8 cellular contexts compared by ENCODE assay signal in genomic region chr13:31160857-31161582, GRCh38. TPM values are rescaled to one million over a fixed set of nuclear protein-coding genes. Genes with fewer than 3 reads are reported as not detected.
DNase-seq lines count a peak whose midpoint lies in the region; ATAC-seq, FAIRE-seq and TF ChIP-seq lines count a peak whose summit lies in the region.

No MANE protein-coding gene starts in this region.

- H2BK15ac ChIP-seq in H1 (ENCODE audit: low read length): no peak overlapping the region

- TF ChIP-seq EP300 in H1 (IDR thresholded peaks at IDR 0.05; ENCODE audit: borderline replicate concordance in 1 of 2, low read depth in 2 of 2, low read length in 2 of 2): no peak

- FAIRE-seq in GM12891 (lab: Jason Lieb, UNC) (peak; percentile 68), H1 (lab: Jason Lieb, UNC) (no peak)

- peak overlapping the region; percentile 75 to 83 for H3K4me2 ChIP-seq in H1 (ENCODE audit: insufficient read depth in 1 of 2, low read depth in 2 of 2, low read length in 2 of 2)

- no peaks in the 10 kb centered on the region for H3K27me3 ChIP-seq in H1 (replicated peaks in 1 of 4; ENCODE audit: control insufficient read depth in 3 of 4, extremely low read depth in 1 of 4, insufficient read depth in 3 of 4, low read length in 3 of 4)

- H3K23ac ChIP-seq in H1 (ENCODE audit: insufficient read length): no peak overlapping the region

- H4K5ac ChIP-seq in H1 (ENCODE audit: insufficient read length, low read depth, low read length): no peak overlapping the region

- peaks cover 4 to 34% of the 10 kb centered on the region in 2 experiments; a peak in 3 of 4 replicates for H3K79me2 ChIP-seq in H1 (ENCODE audit: control insufficient read depth in 1 of 2, insufficient read depth in 2 of 2, low read length in 2 of 2)

- TF ChIP-seq CTCF in H1 (IDR thresholded peaks at IDR 0.05; ENCODE audit: control extremely low read depth in 1 of 3, insufficient read depth in 1 of 3, low read depth in 1 of 3, low read length in 3 of 3): no peak

- WGBS in H1 (ENCODE audit: extremely low coverage in 1 of 2, insufficient coverage in 1 of 2, insufficient read length in 1 of 2, insufficient replicate concordance in 2 of 2, low coverage in 1 of 2, low lambda C conversion rate in 2 of 2, missing lambda C conversion rate in 1 of 2), 2 experiments: 2% methylated on average over 47 of the region's 53 CpGs; no CpG with 5 or more reads in 1 of the 2 experiments

- H3K9ac ChIP-seq in H1 (replicated peaks in 1 of 4; ENCODE audit: extremely low read depth in 1 of 4, low read depth in 3 of 4, low read length in 3 of 4): peak overlapping the region; percentile 49 to 87 (median 65)

- H3K79me1 ChIP-seq in H1 (ENCODE audit: low read depth, low read length): no peaks in the 10 kb centered on the region

- peak overlapping the region; percentile 74 to 86 (median 80) for H3K4me3 ChIP-seq in H1 (ENCODE audit: extremely low read depth in 1 of 4, insufficient read depth in 2 of 4, low read depth in 3 of 4, low read length in 4 of 4)

- no peak overlapping the region for H2BK120ac ChIP-seq in H1 (replicated peaks; ENCODE audit: low read depth, low read length)

- no peak overlapping the region for H3K4ac ChIP-seq in H1 (replicated peaks; ENCODE audit: insufficient read length, low read depth, low read length)

- DNase-seq in GM12891 (ENCODE audit: insufficient read length, low spot score) (no peak), NCI-H345 treated with DMSO at 0.1 percent for 48 hours (lab: John Stamatoyannopoulos, UW; ENCODE audit: unreplicated experiment) (peak; percentile 3), H1 (ENCODE audit: low read depth in 1 of 2, low spot score in 2 of 2) (peak in 1 of 2 experiments; percentile 58), mesenteric fat pad (ENCODE audit: low spot score) (peak; percentile 94), GOT3 (lab: John Stamatoyannopoulos, UW) (no peak)
- peak; percentile 82 for DNase-seq in activated CD8-positive, alpha-beta memory T cell treated with anti-CD3 and anti-CD28 coated beads for 24 hours
- DNase-seq in stimulated activated CD8-positive, alpha-beta memory T cell treated with anti-CD3 and anti-CD28 coated beads, Interleukin-15, amount 100 ng/mL, for 1 hour (ENCODE audit: low read depth): peak; percentile 35

- no peak overlapping the region for H2AK5ac ChIP-seq in H1 (ENCODE audit: low read depth, low read length)

- no peak overlapping the region for H3K14ac ChIP-seq in H1 (ENCODE audit: insufficient read length)

- H3K36me3 ChIP-seq in H1 (ENCODE audit: control insufficient read depth in 2 of 4, insufficient read depth in 4 of 4, low read length in 3 of 4): peaks cover 0 to 22% (median 0%) of the 10 kb centered on the region in 4 experiments; a peak in 2 of 8 replicates

- no peak for TF ChIP-seq RAD21 in H1 (IDR thresholded peaks at IDR 0.05 in 1 of 2, conservative IDR thresholded peaks at IDR 0.05 in 1 of 2; ENCODE audit: low read depth in 2 of 2, low read length in 2 of 2)

- no peaks in the 10 kb centered on the region; the same call in none of the 2 replicates for H3K23me2 ChIP-seq in H1 (ENCODE audit: low read depth, low read length)

- peak; percentile 24 for ATAC-seq in HG02642 (IDR thresholded peaks at IDR 0.05; ENCODE audit: poor library complexity, unreplicated experiment)

- H3K56ac ChIP-seq in H1 (replicated peaks; ENCODE audit: insufficient read length, low read depth, low read length): peak overlapping the region; percentile 24

- no peak overlapping the region for H2BK12ac ChIP-seq in H1 (ENCODE audit: low read depth, low read length)

- CTCF ChIA-PET in H1 (lab: Charles Lee; ENCODE audit: partially characterized antibody): interaction anchor here (1.3 kb wide), 1 partner anchor 10 kb away, joined by 5 read pairs; no protein-coding TSS in a partner anchor

- H2AFZ ChIP-seq in H1 (ENCODE audit: low read length): no peak overlapping the region; the same call in 1 of the 2 replicates

- H3K27ac ChIP-seq in H1 (ENCODE audit: low read depth, low read length): no peak overlapping the region

- no peak overlapping the region for H4K91ac ChIP-seq in H1 (replicated peaks; ENCODE audit: insufficient read length, low read length)

- no peak overlapping the region for H3K18ac ChIP-seq in H1 (ENCODE audit: extremely low read depth, low read length)

- no peaks in the 10 kb centered on the region for H3K9me3 ChIP-seq in H1 (ENCODE audit: insufficient read depth in 2 of 2, low read depth in 1 of 2, low read length in 1 of 2)

- H2BK5ac ChIP-seq in H1 (ENCODE audit: low read depth, low read length): peak overlapping the region; percentile 41; the same call in 1 of the 2 replicates

- POLR2A ChIA-PET in H1 (lab: Charles Lee; ENCODE audit: partially characterized antibody): interaction anchor here (0.6 to 2.1 kb wide), 4 partner anchors 11 to 687 kb away, joined by 3 to 8 read pairs (median 3); no protein-coding TSS in a partner anchor

- peaks cover 0 to 3% (median 0%) of the 10 kb centered on the region in 4 experiments; a peak in 2 of 7 replicates for H3K4me1 ChIP-seq in H1 (replicated peaks in 1 of 4; ENCODE audit: control insufficient read depth in 3 of 4, insufficient read depth in 4 of 4, low read length in 3 of 4)

- H2BK20ac ChIP-seq in H1 (ENCODE audit: low read length): no peak overlapping the region

- peak overlapping the region; percentile 73; the same call in 1 of the 2 replicates for H4K8ac ChIP-seq in H1 (ENCODE audit: extremely low read depth, insufficient read depth, low read length)

- TF ChIP-seq POLR2A in GM12891 (IDR thresholded peaks at IDR 0.05; ENCODE audit: low read depth, low read length) (no peak), H1 (IDR thresholded peaks at IDR 0.05; ENCODE audit: control extremely low read depth in 1 of 2, low read depth in 2 of 2, low read length in 2 of 2) (no peak)

- H4K20me1 ChIP-seq in H1 (replicated peaks in 1 of 2; ENCODE audit: control insufficient read depth in 1 of 2, insufficient read depth in 2 of 2, low read length in 2 of 2): peaks cover 2 to 6% of the 10 kb centered on the region in 2 experiments

TF ChIP-seq in GM12891, 5 proteins besides CTCF, POLR2A, EP300 and RAD21:
- TF ChIP-seq PAX5 (IDR thresholded peaks at IDR 0.05; ENCODE audit: insufficient read depth, low read length, severe bottlenecking) (no peak), POU2F2 (IDR thresholded peaks at IDR 0.05; ENCODE audit: low read depth, low read length) (no peak), TAF1 (IDR thresholded peaks at IDR 0.05; ENCODE audit: low read depth, low read length) (peak; percentile 49; the same call in 1 of the 2 replicates)

TF ChIP-seq in H1, 55 proteins besides CTCF, POLR2A, EP300 and RAD21:
- TF ChIP-seq SIN3A (conservative IDR thresholded peaks at IDR 0.05 in 1 of 2, IDR thresholded peaks at IDR 0.05 in 1 of 2; ENCODE audit: low read depth in 1 of 2, low read length in 2 of 2) (0 out of 4 replicates have a peak, but pooled peaks of 1 of the 2 experiments have one; percentile 26), KDM4A (IDR thresholded peaks at IDR 0.05; ENCODE audit: low read depth, low read length, severe bottlenecking) (peak; percentile 23), PHF8 (conservative IDR thresholded peaks at IDR 0.05; ENCODE audit: low read depth, low read length) (no peak)
TF ChIP-seq in H1: peak in this region for 2.

RNA-seq across cellular contexts. Expression of gene HSPH1, which starts 0.7 kb away (rescaled TPM):
- polyA plus RNA-seq in GM12891 (2012; ENCODE audit: low read depth, missing spikeins): 50.7 TPM
- 131 and 145 TPM in 2 replicates for total RNA-seq in H1 (2021; fragmentation: NEBNext Ultra II Directional; extraction: Animal tissue kit (Norgen Biotek cat#: 25700))
- 11.0 and 14.2 TPM in 2 replicates for polyA plus RNA-seq in H1 (2011; rRNA removed)
- 28.5 TPM for polyA plus RNA-seq in H1 (2011; cell fraction: cytosol; rRNA removed)
- 17.8 TPM for polyA plus RNA-seq in H1 (2011; cell fraction: nucleus; rRNA removed)
- polyA plus RNA-seq in H1 (2012, experiment 1 of 2): 47.8 to 85.9 TPM (median 55.3 TPM) in 4 replicates
- 5.8 TPM for polyA plus RNA-seq in H1 (2012, experiment 2 of 2)
- 79.6 TPM for polyA plus RNA-seq in H1 (2013, experiment 1 of 2)
- 76.8 TPM for polyA plus RNA-seq in H1 (2013, experiment 2 of 2)
- polyA minus RNA-seq in H1 (2011; rRNA and poly(A)+ RNA removed): 19.3 and 27.9 TPM in 2 replicates
- 31.0 TPM for polyA minus RNA-seq in H1 (2011; cell fraction: cytosol; rRNA and poly(A)+ RNA removed)
- polyA minus RNA-seq in H1 (2011; cell fraction: nucleus; rRNA and poly(A)+ RNA removed): 31.9 TPM
- 59.6 TPM for total RNA-seq in mesenteric fat pad

RNA-seq across cellular contexts. Expression of gene B3GLCT, which starts 38.8 kb away (rescaled TPM):
- polyA plus RNA-seq in GM12891 (2012; ENCODE audit: low read depth, missing spikeins): 0.08 TPM
- total RNA-seq in H1 (2021; fragmentation: NEBNext Ultra II Directional; extraction: Animal tissue kit (Norgen Biotek cat#: 25700)): 3.5 and 4.1 TPM in 2 replicates
- 0.83 and 1.5 TPM in 2 replicates for polyA plus RNA-seq in H1 (2011; rRNA removed)
- 1.4 TPM for polyA plus RNA-seq in H1 (2011; cell fraction: cytosol; rRNA removed)
- polyA plus RNA-seq in H1 (2011; cell fraction: nucleus; rRNA removed): 1.1 TPM
- 2.0 to 2.9 TPM (median 2.4 TPM) in 4 replicates for polyA plus RNA-seq in H1 (2012, experiment 1 of 2)
- polyA plus RNA-seq in H1 (2012, experiment 2 of 2): 0.93 TPM
- 3.9 TPM for polyA plus RNA-seq in H1 (2013, experiment 1 of 2)
- polyA plus RNA-seq in H1 (2013, experiment 2 of 2): 4.6 TPM
- 2.0 and 3.1 TPM in 2 replicates for polyA minus RNA-seq in H1 (2011; rRNA and poly(A)+ RNA removed)
- 0.81 TPM for polyA minus RNA-seq in H1 (2011; cell fraction: cytosol; rRNA and poly(A)+ RNA removed)
- 3.0 TPM for polyA minus RNA-seq in H1 (2011; cell fraction: nucleus; rRNA and poly(A)+ RNA removed)
- total RNA-seq in mesenteric fat pad: 4.7 TPM

Comparison
In these comparisons a context has a peak if more than half of its experiments do, and no peak if none do; other contexts are left out.
1. DNase-seq: peak in NCI-H345 treated with DMSO at 0.1 percent for 48 hours (single experiment), activated CD8-positive, alpha-beta memory T cell treated with anti-CD3 and anti-CD28 coated beads for 24 hours (single experiment), mesenteric fat pad (single experiment) and stimulated activated CD8-positive, alpha-beta memory T cell treated with anti-CD3 and anti-CD28 coated beads, Interleukin-15, amount 100 ng/mL, for 1 hour (single experiment); none in GM12891 (single experiment) and GOT3 (single experiment).